ENCODE assay signal across 8 cellular contexts in the genomic region with DNA sequence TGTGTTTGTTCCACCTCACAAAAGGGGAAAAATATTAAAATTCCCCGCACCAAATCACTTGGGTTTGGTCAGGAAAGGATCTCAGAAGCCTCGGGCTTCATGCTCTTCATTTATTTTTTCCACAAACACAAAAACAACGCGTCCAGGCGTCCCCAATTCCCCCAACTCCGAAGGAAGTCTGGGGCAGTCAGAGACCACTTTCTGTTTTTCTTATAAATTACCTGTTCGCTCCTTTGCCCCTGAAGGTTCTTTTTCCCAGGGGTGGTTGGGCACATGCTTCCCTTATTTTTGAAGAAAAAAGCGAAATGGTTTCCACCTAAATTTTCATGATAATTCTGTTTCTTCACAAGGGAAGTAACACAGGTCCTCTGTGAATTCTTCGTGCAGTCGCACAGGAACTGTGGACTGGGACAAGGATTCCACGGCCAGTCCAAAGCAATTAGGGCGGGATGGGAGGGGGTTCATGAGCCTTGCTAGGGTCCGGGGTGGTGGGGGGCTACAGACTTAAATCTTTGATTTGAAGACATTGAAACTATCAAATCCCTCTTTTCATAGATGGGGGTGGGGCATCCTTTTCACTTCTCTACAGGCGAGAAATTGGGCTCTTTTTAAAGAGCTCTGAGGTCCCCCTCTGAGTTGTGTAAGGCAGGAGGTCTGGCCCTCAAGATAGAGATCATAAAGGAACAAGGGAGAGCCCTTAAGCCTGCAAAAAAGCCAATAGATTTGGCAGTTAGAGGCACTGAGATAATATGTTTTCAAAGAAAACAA. TPM values are rescaled to one million over a fixed set of nuclear protein-coding genes. Genes with fewer than 3 reads are reported as not detected.
DNase-seq lines count a peak whose midpoint lies in the region; ATAC-seq and TF ChIP-seq lines count a peak whose summit lies in the region.

No MANE protein-coding gene starts in this region.

- ATAC-seq in GM19463 (IDR thresholded peaks at IDR 0.05; ENCODE audit: unreplicated experiment) (no peak), HG02623 (IDR thresholded peaks at IDR 0.05; ENCODE audit: unreplicated experiment) (no peak)

- H3K9me2 ChIP-seq in Karpas-422 (replicated peaks; ENCODE audit: insufficient read depth, low read length) (no peaks in the 10 kb centered on the region), neural cell (ENCODE audit: insufficient read depth, low read length) (no peaks in the 10 kb centered on the region)

- H4K20me1 ChIP-seq in Karpas-422 (ENCODE audit: insufficient read depth, low read depth, low read length): no peaks in the 10 kb centered on the region
- no peaks in the 10 kb centered on the region for H4K20me1 ChIP-seq in fibroblast of lung (ENCODE audit: control insufficient read depth, extremely low read depth, insufficient read depth, low read length)
- no peaks in the 10 kb centered on the region for H4K20me1 ChIP-seq in neural cell (ENCODE audit: insufficient read depth)

- H3K36me3 ChIP-seq in Karpas-422 (ENCODE audit: insufficient read depth, low read length) (no peaks in the 10 kb centered on the region), fibroblast of lung (ENCODE audit: control insufficient read depth, insufficient read depth, low read length) (no peaks in the 10 kb centered on the region), neural cell (ENCODE audit: insufficient read depth, low read length) (no peaks in the 10 kb centered on the region)

- no peak for TF ChIP-seq EP300 in neural cell (conservative IDR thresholded peaks at IDR 0.05; ENCODE audit: poor library complexity, severe bottlenecking)

- TF ChIP-seq RAD21 in neural cell (conservative IDR thresholded peaks at IDR 0.05): no peak

- peaks cover 33% of the 10 kb centered on the region for H3K4me1 ChIP-seq in Karpas-422 (ENCODE audit: low read length)
- H3K4me1 ChIP-seq in fibroblast of lung (ENCODE audit: control insufficient read depth, extremely low read depth, insufficient read depth, low read length): peaks cover 3% of the 10 kb centered on the region

- H3K79me2 ChIP-seq in Karpas-422 (ENCODE audit: low read length) (no peaks in the 10 kb centered on the region), fibroblast of lung (ENCODE audit: control insufficient read depth, insufficient read depth, low read length) (no peaks in the 10 kb centered on the region), neural cell (replicated peaks; ENCODE audit: insufficient read depth, low read length) (no peaks in the 10 kb centered on the region)

- TF ChIP-seq CTCF in WI38 (IDR thresholded peaks at IDR 0.05; ENCODE audit: low read depth, low read length) (no peak), fibroblast of lung (conservative IDR thresholded peaks at IDR 0.05 in 1 of 2, IDR thresholded peaks at IDR 0.05 in 1 of 2; ENCODE audit: low read depth in 1 of 2, low read length in 2 of 2) (no peak), neural cell (IDR thresholded peaks at IDR 0.05; ENCODE audit: poor library complexity, severe bottlenecking) (no peak)

- no peak overlapping the region for H3K27ac ChIP-seq in Karpas-422 (ENCODE audit: low read length)
- H3K27ac ChIP-seq in fibroblast of lung (ENCODE audit: insufficient read depth, low read length): peak overlapping the region; percentile 81
- no peak overlapping the region for H3K27ac ChIP-seq in neural cell (ENCODE audit: low read length)

- H3K4me3 ChIP-seq in Karpas-422 (ENCODE audit: low read length) (peak overlapping the region; percentile 75), WI38 (ENCODE audit: low read depth, low read length) (peak overlapping the region; percentile 77), fibroblast of lung (replicated peaks in 1 of 4; ENCODE audit: control extremely low read depth in 1 of 4, insufficient read depth in 1 of 4, low read depth in 3 of 4, low read length in 4 of 4) (peak overlapping the region; percentile 47 to 80 (median 66)), neural cell (ENCODE audit: low read length) (peak overlapping the region; percentile 76)

- H3F3A ChIP-seq in neural cell (ENCODE audit: insufficient read depth, low read length, poor library complexity, severe bottlenecking): peaks cover 7% of the 10 kb centered on the region

- H2AFZ ChIP-seq in Karpas-422 (ENCODE audit: low read length) (peak overlapping the region; percentile 54), fibroblast of lung (ENCODE audit: low read length) (peak overlapping the region; percentile 37), neural cell (ENCODE audit: low read depth, low read length) (peak overlapping the region; percentile 10)

- peak overlapping the region; percentile 77 for H3K9ac ChIP-seq in Karpas-422 (ENCODE audit: low read length)
- peak overlapping the region; percentile 72 for H3K9ac ChIP-seq in fibroblast of lung (ENCODE audit: insufficient read depth, low read length)
- H3K9ac ChIP-seq in neural cell (ENCODE audit: low read length): peak overlapping the region; percentile 31

- H3K4me2 ChIP-seq in Karpas-422 (ENCODE audit: low read depth, low read length, poor library complexity, severe bottlenecking) (peak overlapping the region; percentile 79), fibroblast of lung (ENCODE audit: extremely low read depth, insufficient read depth, low read length) (peak overlapping the region; percentile 60), neural cell (ENCODE audit: low read length) (peak overlapping the region; percentile 74)

- no peaks in the 10 kb centered on the region for H3K27me3 ChIP-seq in Karpas-422 (ENCODE audit: low read length)
- no peaks in the 10 kb centered on the region for H3K27me3 ChIP-seq in fibroblast of lung (ENCODE audit: control insufficient read depth, insufficient read depth, low read length)
- no peaks in the 10 kb centered on the region for H3K27me3 ChIP-seq in neural cell (ENCODE audit: insufficient read depth, low read depth, low read length)

- H3K9me3 ChIP-seq in Karpas-422 (ENCODE audit: low read length) (no peaks in the 10 kb centered on the region), fibroblast of lung (ENCODE audit: control insufficient read depth, insufficient read depth, low read depth, low read length) (no peaks in the 10 kb centered on the region), neural cell (ENCODE audit: low read length) (no peaks in the 10 kb centered on the region)

- DNase-seq in NCI-H446 (lab: John Stamatoyannopoulos, UW) (peak; percentile 32 to 42), NCI-H446 treated with DMSO at 0.1 percent for 48 hours (lab: John Stamatoyannopoulos, UW) (no peak), Karpas-422 (peak; percentile 62), fibroblast of lung (ENCODE audit: low read depth in 2 of 2) (peak; percentile 14 to 43)

TF ChIP-seq in neural cell, 6 proteins besides CTCF, POLR2A, EP300 and RAD21:
- TF ChIP-seq, protein P1, sequence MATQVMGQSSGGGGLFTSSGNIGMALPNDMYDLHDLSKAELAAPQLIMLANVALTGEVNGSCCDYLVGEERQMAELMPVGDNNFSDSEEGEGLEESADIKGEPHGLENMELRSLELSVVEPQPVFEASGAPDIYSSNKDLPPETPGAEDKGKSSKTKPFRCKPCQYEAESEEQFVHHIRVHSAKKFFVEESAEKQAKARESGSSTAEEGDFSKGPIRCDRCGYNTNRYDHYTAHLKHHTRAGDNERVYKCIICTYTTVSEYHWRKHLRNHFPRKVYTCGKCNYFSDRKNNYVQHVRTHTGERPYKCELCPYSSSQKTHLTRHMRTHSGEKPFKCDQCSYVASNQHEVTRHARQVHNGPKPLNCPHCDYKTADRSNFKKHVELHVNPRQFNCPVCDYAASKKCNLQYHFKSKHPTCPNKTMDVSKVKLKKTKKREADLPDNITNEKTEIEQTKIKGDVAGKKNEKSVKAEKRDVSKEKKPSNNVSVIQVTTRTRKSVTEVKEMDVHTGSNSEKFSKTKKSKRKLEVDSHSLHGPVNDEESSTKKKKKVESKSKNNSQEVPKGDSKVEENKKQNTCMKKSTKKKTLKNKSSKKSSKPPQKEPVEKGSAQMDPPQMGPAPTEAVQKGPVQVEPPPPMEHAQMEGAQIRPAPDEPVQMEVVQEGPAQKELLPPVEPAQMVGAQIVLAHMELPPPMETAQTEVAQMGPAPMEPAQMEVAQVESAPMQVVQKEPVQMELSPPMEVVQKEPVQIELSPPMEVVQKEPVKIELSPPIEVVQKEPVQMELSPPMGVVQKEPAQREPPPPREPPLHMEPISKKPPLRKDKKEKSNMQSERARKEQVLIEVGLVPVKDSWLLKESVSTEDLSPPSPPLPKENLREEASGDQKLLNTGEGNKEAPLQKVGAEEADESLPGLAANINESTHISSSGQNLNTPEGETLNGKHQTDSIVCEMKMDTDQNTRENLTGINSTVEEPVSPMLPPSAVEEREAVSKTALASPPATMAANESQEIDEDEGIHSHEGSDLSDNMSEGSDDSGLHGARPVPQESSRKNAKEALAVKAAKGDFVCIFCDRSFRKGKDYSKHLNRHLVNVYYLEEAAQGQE (IDR thresholded peaks at IDR 0.05; ENCODE audit: borderline replicate concordance): no peak
- TF ChIP-seq MXI1 (conservative IDR thresholded peaks at IDR 0.05; ENCODE audit: poor library complexity, severe bottlenecking) (no peak), POLR2AphosphoS5 (IDR thresholded peaks at IDR 0.05) (no peak), TAF1 (IDR thresholded peaks at IDR 0.05; ENCODE audit: low read depth) (no peak), SMC3 (conservative IDR thresholded peaks at IDR 0.05; ENCODE audit: poor library complexity) (no peak), EZH2 (IDR thresholded peaks at IDR 0.05; ENCODE audit: borderline replicate concordance, insufficient read depth, low read length, poor library complexity, severe bottlenecking) (no peak)

RNA-seq across cellular contexts. Expression of a gene that starts 30.5 kb away (rescaled TPM):
- 0.04 and 0.19 TPM in 2 replicates for total RNA-seq in Karpas-422 (2014; rRNA removed; shearing (Covaris generic); ENCODE audit: low replicate concordance)
- total RNA-seq in fibroblast of lung: 6.4 and 18.3 TPM in 2 replicates
- polyA plus RNA-seq in fibroblast of lung: 22.1 and 22.3 TPM in 2 replicates
- polyA plus RNA-seq in fibroblast of lung (2012): 13.8 and 15.3 TPM in 2 replicates
- polyA minus RNA-seq in fibroblast of lung (ENCODE audit: low replicate concordance): 8.7 and 32.6 TPM in 2 replicates
- polyA plus RNA-seq in neural cell: not detected in 2 replicates
- polyA minus RNA-seq in neural cell: not detected in 2 replicates
